13 cellular contexts compared by ENCODE assay signal in genomic region chr14:100773331-100774163, GRCh38. TPM values are rescaled to one million over a fixed set of nuclear protein-coding genes. Genes with fewer than 3 reads are reported as not detected.
DNase-seq lines count a peak whose midpoint lies in the region; ATAC-seq and TF ChIP-seq lines count a peak whose summit lies in the region.
"Had no signal": no experiment of that assay in that cellular context is flagged by ENCODE, and none has a peak within 500 bp of the region (broad histone marks: within the 10 kb centered on the region; RNA-seq: fewer than 3 reads in every experiment).

No MANE protein-coding gene starts in this region.

- H3K36me3 Mint-ChIP-seq in natural killer cell = no peaks in the 10 kb centered on the region
- H3K36me3 Mint-ChIP-seq in natural killer cell treated with Interleukin-12 subunit alpha and Interleukin-12 subunit beta and Interleukin-15 and Interleukin-18, amount 100 ng/mL, for 72 hours = no peaks in the 10 kb centered on the region
- H3K36me3 Mint-ChIP-seq in progenitor cell of endocrine pancreas (ENCODE audit: insufficient read depth) = peaks cover 1% of the 10 kb centered on the region
- H3K36me3 Mint-ChIP-seq in T-helper 2 cell treated with Interferon-gamma antibody and Interleukin-4, amounts not matched to agents 5 μg/mL and 100 μg/mL, for 36 hours (ENCODE audit: low read depth) = no peaks in the 10 kb centered on the region
- no peaks in the 10 kb centered on the region for H3K36me3 Mint-ChIP-seq in stimulated activated memory B cell treated with anti-CD40 and anti-IgM and Interleukin-4, amounts not matched to agents 10 μg/mL and 1 μg/mL and 100 μg/mL, for 72 hours

- POLR2A ChIA-PET in GM10248 (lab: Yijun Ruan, JAX) = interaction anchor here (0.6 kb wide), 1 partner anchor 52 kb away, joined by 3 read pairs; no protein-coding TSS in a partner anchor

- ATAC-seq in natural killer cell = no peak
- no peak for ATAC-seq in natural killer cell treated with Interleukin-12 subunit alpha and Interleukin-12 subunit beta and Interleukin-15 and Interleukin-18, amount 100 ng/mL, for 72 hours
- ATAC-seq in stimulated activated memory B cell treated with anti-CD40 and anti-IgM and Interleukin-4, amounts not matched to agents 10 μg/mL and 1 μg/mL and 100 μg/mL, for 72 hours = no peak

- peak; percentile 6 for DNase-seq in natural killer cell
- DNase-seq in natural killer cell treated with Interleukin-12 subunit alpha and Interleukin-12 subunit beta and Interleukin-15 and Interleukin-18, amount 100 ng/mL, for 72 hours (ENCODE audit: low spot score) = no peak
- DNase-seq in iPS-NIHi11 (ENCODE audit: low spot score) = peak; percentile 8
- no peak for DNase-seq in progenitor cell of endocrine pancreas (ENCODE audit: low spot score, unreplicated experiment)
- no peak for DNase-seq in GM10248 (ENCODE audit: extremely low spot score)
- DNase-seq in T-helper 2 cell treated with Interferon-gamma antibody and Interleukin-4, amounts not matched to agents 5 μg/mL and 100 μg/mL, for 36 hours (ENCODE audit: low spot score) = no peak
- DNase-seq: DMS153, NCI-H1092, NCI-H146, NCI-H2081, NCI-H2227 treated with DMSO at 0.1 percent for 48 hours had no signal

- TF ChIP-seq CTCF in natural killer cell (IDR thresholded peaks at IDR 0.05) (no peak), progenitor cell of endocrine pancreas (IDR thresholded peaks at IDR 0.05; ENCODE audit: unreplicated experiment) (no peak), GM10248 (IDR thresholded peaks at IDR 0.05; ENCODE audit: control extremely low read depth, extremely low read depth, low read depth, missing control alignments) (no peak)

- no peaks in the 10 kb centered on the region for H3K4me1 Mint-ChIP-seq in natural killer cell
- H3K4me1 Mint-ChIP-seq in natural killer cell treated with Interleukin-12 subunit alpha and Interleukin-12 subunit beta and Interleukin-15 and Interleukin-18, amount 100 ng/mL, for 72 hours (ENCODE audit: low read depth in 2 of 2) = no peaks in the 10 kb centered on the region
- H3K4me1 Mint-ChIP-seq in progenitor cell of endocrine pancreas (ENCODE audit: low read depth) = peaks cover 11% of the 10 kb centered on the region
- no peaks in the 10 kb centered on the region for H3K4me1 Mint-ChIP-seq in T-helper 2 cell treated with Interferon-gamma antibody and Interleukin-4, amounts not matched to agents 5 μg/mL and 100 μg/mL, for 36 hours (ENCODE audit: low read depth)
- H3K4me1 Mint-ChIP-seq in stimulated activated memory B cell treated with anti-CD40 and anti-IgM and Interleukin-4, amounts not matched to agents 10 μg/mL and 1 μg/mL and 100 μg/mL, for 72 hours = no peaks in the 10 kb centered on the region

- H3K27ac Mint-ChIP-seq in natural killer cell (no peak overlapping the region), progenitor cell of endocrine pancreas (peak overlapping the region; percentile 26)
- no peak overlapping the region for H3K27ac Mint-ChIP-seq in natural killer cell treated with Interleukin-12 subunit alpha and Interleukin-12 subunit beta and Interleukin-15 and Interleukin-18, amount 100 ng/mL, for 72 hours
- H3K27ac Mint-ChIP-seq in T-helper 2 cell treated with Interferon-gamma antibody and Interleukin-4, amounts not matched to agents 5 μg/mL and 100 μg/mL, for 36 hours = no peak overlapping the region
- no peak overlapping the region for H3K27ac Mint-ChIP-seq in stimulated activated memory B cell treated with anti-CD40 and anti-IgM and Interleukin-4, amounts not matched to agents 10 μg/mL and 1 μg/mL and 100 μg/mL, for 72 hours

- H3K9me3 Mint-ChIP-seq in natural killer cell (no peaks in the 10 kb centered on the region), progenitor cell of endocrine pancreas (ENCODE audit: low read depth) (peaks cover 4% of the 10 kb centered on the region)
- no peaks in the 10 kb centered on the region for H3K9me3 Mint-ChIP-seq in natural killer cell treated with Interleukin-12 subunit alpha and Interleukin-12 subunit beta and Interleukin-15 and Interleukin-18, amount 100 ng/mL, for 72 hours
- no peaks in the 10 kb centered on the region for H3K9me3 Mint-ChIP-seq in T-helper 2 cell treated with Interferon-gamma antibody and Interleukin-4, amounts not matched to agents 5 μg/mL and 100 μg/mL, for 36 hours
- H3K9me3 Mint-ChIP-seq in stimulated activated memory B cell treated with anti-CD40 and anti-IgM and Interleukin-4, amounts not matched to agents 10 μg/mL and 1 μg/mL and 100 μg/mL, for 72 hours = peaks cover 5% of the 10 kb centered on the region

- no peaks in the 10 kb centered on the region for H3K27me3 Mint-ChIP-seq in natural killer cell (ENCODE audit: low read depth in 2 of 2)
- H3K27me3 Mint-ChIP-seq in natural killer cell treated with Interleukin-12 subunit alpha and Interleukin-12 subunit beta and Interleukin-15 and Interleukin-18, amount 100 ng/mL, for 72 hours = peaks cover 0 to 9% of the 10 kb centered on the region in 2 donors
- H3K27me3 Mint-ChIP-seq in progenitor cell of endocrine pancreas = peaks cover 10% of the 10 kb centered on the region
- H3K27me3 Mint-ChIP-seq in T-helper 2 cell treated with Interferon-gamma antibody and Interleukin-4, amounts not matched to agents 5 μg/mL and 100 μg/mL, for 36 hours (ENCODE audit: low read depth) = no peaks in the 10 kb centered on the region
- H3K27me3 Mint-ChIP-seq in stimulated activated memory B cell treated with anti-CD40 and anti-IgM and Interleukin-4, amounts not matched to agents 10 μg/mL and 1 μg/mL and 100 μg/mL, for 72 hours = peaks cover 7% of the 10 kb centered on the region

- CTCF ChIA-PET in GM10248 (lab: Yijun Ruan, JAX) = no interaction called here

- no peak overlapping the region for H3K4me3 Mint-ChIP-seq in natural killer cell
- H3K4me3 Mint-ChIP-seq in natural killer cell treated with Interleukin-12 subunit alpha and Interleukin-12 subunit beta and Interleukin-15 and Interleukin-18, amount 100 ng/mL, for 72 hours = no peak overlapping the region
- H3K4me3 Mint-ChIP-seq in progenitor cell of endocrine pancreas (ENCODE audit: low read depth) = no peak overlapping the region
- no peak overlapping the region for H3K4me3 Mint-ChIP-seq in T-helper 2 cell treated with Interferon-gamma antibody and Interleukin-4, amounts not matched to agents 5 μg/mL and 100 μg/mL, for 36 hours
- no peak overlapping the region for H3K4me3 Mint-ChIP-seq in stimulated activated memory B cell treated with anti-CD40 and anti-IgM and Interleukin-4, amounts not matched to agents 10 μg/mL and 1 μg/mL and 100 μg/mL, for 72 hours

- intact Hi-C loops in natural killer cell (cut with micrococcal nuclease) = no loop called here

RNA-seq across cellular contexts. Expression of gene DLK1, which starts 46.9 kb away (rescaled TPM):
- not detected for total RNA-seq in natural killer cell
- total RNA-seq in natural killer cell treated with Interleukin-12 subunit alpha and Interleukin-12 subunit beta and Interleukin-15 and Interleukin-18, amount 100 ng/mL, for 72 hours = not detected
- total RNA-seq in progenitor cell of endocrine pancreas = 5,491 and 5,856 TPM in 2 replicates
- total RNA-seq: M059J had no signal

RNA-seq across cellular contexts. Expression of gene MEG3, which starts 52.4 kb away (rescaled TPM):
- total RNA-seq in natural killer cell = 1 to 10 TPM; 1.0 to 6.6 (median 1.9) TPM
- total RNA-seq in natural killer cell treated with Interleukin-12 subunit alpha and Interleukin-12 subunit beta and Interleukin-15 and Interleukin-18, amount 100 ng/mL, for 72 hours = not detected
- total RNA-seq in progenitor cell of endocrine pancreas = 31.0 and 32.3 TPM in 2 replicates

Comparison
In these comparisons a context has a peak if more than half of its experiments do, and no peak if none do; other contexts are left out.
1. DNase-seq: peak in natural killer cell (single experiment) and iPS-NIHi11 (single experiment); none in natural killer cell treated with Interleukin-12 subunit alpha and Interleukin-12 subunit beta and Interleukin-15 and Interleukin-18, amount 100 ng/mL, for 72 hours (single experiment), progenitor cell of endocrine pancreas (single experiment), GM10248 (single experiment) and T-helper 2 cell treated with Interferon-gamma antibody and Interleukin-4, amounts not matched to agents 5 μg/mL and 100 μg/mL, for 36 hours (single experiment).
2. RNA of gene DLK1, which starts 46.9 kb away (total RNA-seq): 5,491 to 5,856 TPM in progenitor cell of endocrine pancreas; not detected in natural killer cell and not detected in natural killer cell treated with Interleukin-12 subunit alpha and Interleukin-12 subunit beta and Interleukin-15 and Interleukin-18, amount 100 ng/mL, for 72 hours; every median in the first group is over 1,000 times any median in the second.